ENCODE assay signal across 1 cellular context in the genomic region with DNA sequence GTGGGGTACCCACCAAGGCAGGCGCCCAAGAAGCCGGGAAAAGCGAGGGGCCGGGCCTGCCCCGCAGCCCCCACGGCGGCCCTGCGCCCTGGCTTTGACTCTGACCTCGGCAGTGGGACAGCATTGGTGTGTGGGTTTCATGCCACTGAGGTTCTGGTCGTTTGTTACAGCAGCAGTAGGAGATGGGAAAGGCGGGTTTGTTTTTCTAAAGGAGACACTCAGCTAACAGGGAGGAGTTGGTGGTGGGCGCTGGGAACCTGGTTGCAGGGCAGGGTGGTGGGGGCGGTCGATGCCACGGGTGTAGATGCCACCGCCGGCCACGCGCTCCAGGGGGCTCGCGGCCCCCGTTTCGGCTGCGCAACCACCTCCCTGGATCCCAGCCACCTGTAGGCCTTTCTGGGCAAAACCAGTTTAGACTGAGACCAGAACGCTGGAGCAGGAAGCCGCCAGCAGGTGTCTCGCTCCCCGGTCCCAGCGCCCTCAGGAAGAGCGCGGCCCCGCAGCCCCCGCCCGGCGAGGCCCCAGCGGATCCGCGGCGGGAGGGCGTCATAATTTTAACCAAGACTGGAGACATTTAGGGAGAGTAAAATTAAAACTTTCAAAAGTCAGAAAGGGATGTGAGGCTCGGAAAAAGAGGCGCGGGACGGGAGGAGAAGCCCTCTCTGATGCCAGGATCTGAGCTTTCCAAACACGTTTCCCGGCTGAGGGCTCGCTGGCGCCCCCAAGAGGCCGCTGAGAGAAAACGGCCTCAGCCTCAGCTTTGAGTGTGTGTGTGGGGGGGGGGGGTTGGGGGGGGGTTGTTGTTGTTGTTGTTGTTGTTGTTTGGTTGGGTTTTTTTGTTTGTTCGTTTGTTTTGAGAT.
TF ChIP-seq lines count a peak whose summit lies in the region.

No MANE protein-coding gene starts in this region.

TF ChIP-seq in K562, 482 proteins besides CTCF, POLR2A, EP300 and RAD21 (continued from another document and continues in another):
- TF ChIP-seq, protein P1, sequence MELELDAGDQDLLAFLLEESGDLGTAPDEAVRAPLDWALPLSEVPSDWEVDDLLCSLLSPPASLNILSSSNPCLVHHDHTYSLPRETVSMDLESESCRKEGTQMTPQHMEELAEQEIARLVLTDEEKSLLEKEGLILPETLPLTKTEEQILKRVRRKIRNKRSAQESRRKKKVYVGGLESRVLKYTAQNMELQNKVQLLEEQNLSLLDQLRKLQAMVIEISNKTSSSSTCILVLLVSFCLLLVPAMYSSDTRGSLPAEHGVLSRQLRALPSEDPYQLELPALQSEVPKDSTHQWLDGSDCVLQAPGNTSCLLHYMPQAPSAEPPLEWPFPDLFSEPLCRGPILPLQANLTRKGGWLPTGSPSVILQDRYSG (tag; conservative IDR thresholded peaks at IDR 0.05; ENCODE audit: low read depth) = 0 out of 2 replicates have a peak, but pooled peaks have one; percentile 39
- TF ChIP-seq RBM39 (optimal IDR thresholded peaks at IDR 0.05; ENCODE audit: low read depth, low read length) (no peak), ZFP36 (IDR thresholded peaks at IDR 0.05; ENCODE audit: low read depth, low read length, partially characterized antibody) (no peak), RFX7 (CRISPR knock-in tag; IDR thresholded peaks at IDR 0.05) (no peak), ELF1 (tag; IDR thresholded peaks at IDR 0.05) (peak; percentile 59; the same call in 1 of the 2 replicates), GABPB1 (CRISPR knock-in tag; IDR thresholded peaks at IDR 0.05) (no peak), SRF (CRISPR knock-in tag; IDR thresholded peaks at IDR 0.05) (peak in 1 of 2 experiments; percentile 75; a peak in 1 of 4 replicates), HEY1 (CRISPR knock-in tag; IDR thresholded peaks at IDR 0.05; ENCODE audit: borderline replicate concordance) (no peak), NUFIP1 (IDR thresholded peaks at IDR 0.05; ENCODE audit: partially characterized antibody) (no peak), TEAD2 (tag; IDR thresholded peaks at IDR 0.05) (no peak), POLR2G (IDR thresholded peaks at IDR 0.05; ENCODE audit: low read depth, low read length) (peak; percentile 87), RFX1 (IDR thresholded peaks at IDR 0.05) (no peak), ADNP (tag; IDR thresholded peaks at IDR 0.05) (peak; percentile 70; the same call in 1 of the 2 replicates), FOSL1 (tag; conservative IDR thresholded peaks at IDR 0.05) (no peak; the same call in 1 of the 2 replicates), NFIX (CRISPR knock-in tag; IDR thresholded peaks at IDR 0.05; ENCODE audit: low read depth) (no peak), ZFPM2 (CRISPR knock-in tag; IDR thresholded peaks at IDR 0.05) (no peak), ZNF75A (CRISPR knock-in tag; IDR thresholded peaks at IDR 0.05) (no peak)
- TF ChIP-seq, protein P2, sequence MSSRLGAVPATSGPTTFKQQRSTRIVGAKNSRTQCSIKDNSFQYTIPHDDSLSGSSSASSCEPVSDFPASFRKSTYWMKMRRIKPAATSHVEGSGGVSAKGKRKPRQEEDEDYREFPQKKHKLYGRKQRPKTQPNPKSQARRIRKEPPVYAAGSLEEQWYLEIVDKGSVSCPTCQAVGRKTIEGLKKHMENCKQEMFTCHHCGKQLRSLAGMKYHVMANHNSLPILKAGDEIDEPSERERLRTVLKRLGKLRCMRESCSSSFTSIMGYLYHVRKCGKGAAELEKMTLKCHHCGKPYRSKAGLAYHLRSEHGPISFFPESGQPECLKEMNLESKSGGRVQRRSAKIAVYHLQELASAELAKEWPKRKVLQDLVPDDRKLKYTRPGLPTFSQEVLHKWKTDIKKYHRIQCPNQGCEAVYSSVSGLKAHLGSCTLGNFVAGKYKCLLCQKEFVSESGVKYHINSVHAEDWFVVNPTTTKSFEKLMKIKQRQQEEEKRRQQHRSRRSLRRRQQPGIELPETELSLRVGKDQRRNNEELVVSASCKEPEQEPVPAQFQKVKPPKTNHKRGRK (tag; IDR thresholded peaks at IDR 0.05) = no peak
- TF ChIP-seq, protein P3, sequence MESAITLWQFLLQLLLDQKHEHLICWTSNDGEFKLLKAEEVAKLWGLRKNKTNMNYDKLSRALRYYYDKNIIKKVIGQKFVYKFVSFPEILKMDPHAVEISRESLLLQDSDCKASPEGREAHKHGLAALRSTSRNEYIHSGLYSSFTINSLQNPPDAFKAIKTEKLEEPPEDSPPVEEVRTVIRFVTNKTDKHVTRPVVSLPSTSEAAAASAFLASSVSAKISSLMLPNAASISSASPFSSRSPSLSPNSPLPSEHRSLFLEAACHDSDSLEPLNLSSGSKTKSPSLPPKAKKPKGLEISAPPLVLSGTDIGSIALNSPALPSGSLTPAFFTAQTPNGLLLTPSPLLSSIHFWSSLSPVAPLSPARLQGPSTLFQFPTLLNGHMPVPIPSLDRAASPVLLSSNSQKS (CRISPR knock-in tag; IDR thresholded peaks at IDR 0.05) = no peak
- TF ChIP-seq, protein P4, sequence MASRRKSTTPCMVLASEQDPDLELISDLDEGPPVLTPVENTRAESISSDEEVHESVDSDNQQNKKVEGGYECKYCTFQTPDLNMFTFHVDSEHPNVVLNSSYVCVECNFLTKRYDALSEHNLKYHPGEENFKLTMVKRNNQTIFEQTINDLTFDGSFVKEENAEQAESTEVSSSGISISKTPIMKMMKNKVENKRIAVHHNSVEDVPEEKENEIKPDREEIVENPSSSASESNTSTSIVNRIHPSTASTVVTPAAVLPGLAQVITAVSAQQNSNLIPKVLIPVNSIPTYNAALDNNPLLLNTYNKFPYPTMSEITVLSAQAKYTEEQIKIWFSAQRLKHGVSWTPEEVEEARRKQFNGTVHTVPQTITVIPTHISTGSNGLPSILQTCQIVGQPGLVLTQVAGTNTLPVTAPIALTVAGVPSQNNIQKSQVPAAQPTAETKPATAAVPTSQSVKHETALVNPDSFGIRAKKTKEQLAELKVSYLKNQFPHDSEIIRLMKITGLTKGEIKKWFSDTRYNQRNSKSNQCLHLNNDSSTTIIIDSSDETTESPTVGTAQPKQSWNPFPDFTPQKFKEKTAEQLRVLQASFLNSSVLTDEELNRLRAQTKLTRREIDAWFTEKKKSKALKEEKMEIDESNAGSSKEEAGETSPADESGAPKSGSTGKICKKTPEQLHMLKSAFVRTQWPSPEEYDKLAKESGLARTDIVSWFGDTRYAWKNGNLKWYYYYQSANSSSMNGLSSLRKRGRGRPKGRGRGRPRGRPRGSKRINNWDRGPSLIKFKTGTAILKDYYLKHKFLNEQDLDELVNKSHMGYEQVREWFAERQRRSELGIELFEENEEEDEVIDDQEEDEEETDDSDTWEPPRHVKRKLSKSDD (conservative IDR thresholded peaks at IDR 0.05; ENCODE audit: low read length) = no peak
- TF ChIP-seq, protein P5, sequence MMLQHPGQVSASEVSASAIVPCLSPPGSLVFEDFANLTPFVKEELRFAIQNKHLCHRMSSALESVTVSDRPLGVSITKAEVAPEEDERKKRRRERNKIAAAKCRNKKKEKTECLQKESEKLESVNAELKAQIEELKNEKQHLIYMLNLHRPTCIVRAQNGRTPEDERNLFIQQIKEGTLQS (IDR thresholded peaks at IDR 0.05) = no peak
- TF ChIP-seq, protein P5 (CRISPR knock-in tag; conservative IDR thresholded peaks at IDR 0.05) = no peak
- TF ChIP-seq, protein P6, sequence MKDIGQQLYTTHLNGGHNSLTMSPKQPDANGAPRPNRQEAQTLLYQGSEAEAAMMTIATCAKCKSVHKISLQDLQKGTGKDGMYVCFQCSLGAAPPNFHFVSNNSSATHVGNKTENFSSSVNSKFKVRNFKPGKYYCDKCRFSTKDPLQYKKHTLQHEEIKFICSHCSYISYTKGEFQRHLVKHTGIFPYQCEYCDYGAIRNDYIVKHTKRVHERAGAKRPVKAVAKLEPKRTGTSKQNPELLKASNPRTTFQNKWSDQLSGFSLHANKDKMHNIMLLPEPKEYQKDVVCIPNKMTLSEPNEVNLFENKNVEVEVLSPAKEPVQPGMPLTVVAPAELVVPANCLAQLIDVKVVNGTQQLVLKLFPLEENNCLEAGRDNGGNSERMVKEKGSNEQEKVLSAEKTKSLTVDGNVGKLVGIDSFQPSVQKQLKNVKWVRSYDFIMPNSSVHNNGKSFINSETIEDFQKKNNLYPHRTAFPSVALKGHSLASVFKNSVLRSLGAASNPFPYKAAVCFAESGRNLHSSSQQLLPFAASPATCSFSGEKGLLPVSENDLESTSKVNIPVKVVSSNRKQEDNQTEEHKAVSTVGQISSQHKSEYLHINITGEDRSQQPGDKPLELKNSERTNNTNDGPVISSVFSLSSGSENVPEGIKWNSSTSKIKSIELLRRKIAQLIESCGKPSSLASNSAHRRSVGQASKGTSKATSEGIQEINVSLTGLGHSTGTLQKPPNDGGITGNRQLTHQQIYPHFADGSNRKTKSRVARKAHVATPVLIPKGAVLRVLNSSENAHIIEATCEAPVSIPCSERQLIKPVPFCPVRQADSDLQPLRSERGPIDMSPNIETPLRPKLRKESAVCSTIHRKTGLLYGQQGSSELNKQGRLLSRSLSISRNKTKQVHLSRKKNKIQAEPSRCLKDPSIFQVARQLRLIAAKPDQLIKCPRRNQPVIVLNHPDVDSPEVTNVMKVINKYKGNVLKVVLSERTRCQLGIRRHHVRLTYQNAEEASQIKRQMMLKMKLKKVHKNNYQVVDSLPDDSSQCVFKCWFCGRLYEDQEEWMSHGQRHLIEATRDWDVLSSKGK (CRISPR knock-in tag; IDR thresholded peaks at IDR 0.05) = no peak
- TF ChIP-seq, protein P7, sequence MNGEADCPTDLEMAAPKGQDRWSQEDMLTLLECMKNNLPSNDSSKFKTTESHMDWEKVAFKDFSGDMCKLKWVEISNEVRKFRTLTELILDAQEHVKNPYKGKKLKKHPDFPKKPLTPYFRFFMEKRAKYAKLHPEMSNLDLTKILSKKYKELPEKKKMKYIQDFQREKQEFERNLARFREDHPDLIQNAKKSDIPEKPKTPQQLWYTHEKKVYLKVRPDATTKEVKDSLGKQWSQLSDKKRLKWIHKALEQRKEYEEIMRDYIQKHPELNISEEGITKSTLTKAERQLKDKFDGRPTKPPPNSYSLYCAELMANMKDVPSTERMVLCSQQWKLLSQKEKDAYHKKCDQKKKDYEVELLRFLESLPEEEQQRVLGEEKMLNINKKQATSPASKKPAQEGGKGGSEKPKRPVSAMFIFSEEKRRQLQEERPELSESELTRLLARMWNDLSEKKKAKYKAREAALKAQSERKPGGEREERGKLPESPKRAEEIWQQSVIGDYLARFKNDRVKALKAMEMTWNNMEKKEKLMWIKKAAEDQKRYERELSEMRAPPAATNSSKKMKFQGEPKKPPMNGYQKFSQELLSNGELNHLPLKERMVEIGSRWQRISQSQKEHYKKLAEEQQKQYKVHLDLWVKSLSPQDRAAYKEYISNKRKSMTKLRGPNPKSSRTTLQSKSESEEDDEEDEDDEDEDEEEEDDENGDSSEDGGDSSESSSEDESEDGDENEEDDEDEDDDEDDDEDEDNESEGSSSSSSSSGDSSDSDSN (IDR thresholded peaks at IDR 0.05; ENCODE audit: borderline replicate concordance in 1 of 2, low read depth in 2 of 2, low read length in 2 of 2) = peak; percentile 57 to 70; a peak in 2 of 4 replicates
